In genomic region chr11:60879104-60879503, GRCh38 we compare ENCODE assay signal across 27 cellular contexts. TPM values are rescaled to one million over a fixed set of nuclear protein-coding genes. Genes with fewer than 3 reads are reported as not detected.
DNase-seq lines count a peak whose midpoint lies in the region; ATAC-seq and TF ChIP-seq lines count a peak whose summit lies in the region.
"Had no signal": no experiment of that assay in that cellular context is flagged by ENCODE, and none has a peak within 500 bp of the region (broad histone marks: within the 10 kb centered on the region; RNA-seq: fewer than 3 reads in every experiment).

No MANE protein-coding gene starts in this region.

- H3K4me2 ChIP-seq in mesenchymal stem cell (ENCODE audit: low read length, poor library complexity, severe bottlenecking): no peak overlapping the region
- H3K4me2 ChIP-seq: GM23338 had no signal

- WGBS in mesenchymal stem cell: no CpG with 5 or more reads among the region's 1 CpG
- 82% methylated on average over 1 of the region's 1 CpG for WGBS in urinary bladder

- TF ChIP-seq POLR2A in gastrocnemius medialis (IDR thresholded peaks at IDR 0.05): no peak

- no peak overlapping the region for H2BK5ac ChIP-seq in mesenchymal stem cell (ENCODE audit: low read depth, low read length, poor library complexity, severe bottlenecking)

- peaks cover 7% of the 10 kb centered on the region for H3K36me3 Mint-ChIP-seq in osteocyte (ENCODE audit: unreplicated experiment)

- no peaks in the 10 kb centered on the region for H3K4me1 Mint-ChIP-seq in osteocyte (ENCODE audit: unreplicated experiment)
- H3K4me1 Mint-ChIP-seq: GM23338 had no signal

- no peaks in the 10 kb centered on the region for H3K79me1 ChIP-seq in mesenchymal stem cell (replicated peaks; ENCODE audit: low read length, poor library complexity, severe bottlenecking)

- H2AFZ ChIP-seq in mesenchymal stem cell (ENCODE audit: low read depth, low read length): no peak overlapping the region
- H2AFZ ChIP-seq: GM23338 had no signal

- peaks cover 8 to 15% of the 10 kb centered on the region in 2 experiments for H3K36me3 ChIP-seq in mesenchymal stem cell (ENCODE audit: control insufficient read depth in 1 of 2, insufficient read depth in 2 of 2, low read depth in 1 of 2, low read length in 2 of 2)
- no peaks in the 10 kb centered on the region for H3K36me3 ChIP-seq in gastrocnemius medialis
- H3K36me3 ChIP-seq in urinary bladder (ENCODE audit: insufficient read depth): no peaks in the 10 kb centered on the region
- H3K36me3 ChIP-seq: SJCRH30 had no signal

- H3K27ac ChIP-seq in cingulate gyrus (ENCODE audit: low read depth, low read length) (peak overlapping the region; percentile 13), mesenchymal stem cell (ENCODE audit: low read length, poor library complexity, severe bottlenecking) (no peak overlapping the region), gastrocnemius medialis (peak overlapping the region; percentile 56 to 78 (median 70)), urinary bladder (ENCODE audit: low read depth) (peak overlapping the region; percentile 51)
- H3K27ac ChIP-seq: SJCRH30 had no signal

- H3K23ac ChIP-seq in mesenchymal stem cell (ENCODE audit: low read length in 2 of 2): no peak overlapping the region

- H2BK12ac ChIP-seq in mesenchymal stem cell (ENCODE audit: low read length in 2 of 2): no peak overlapping the region

- no peak overlapping the region for H2AK5ac ChIP-seq in mesenchymal stem cell (ENCODE audit: low read length, severe bottlenecking)

- H3K4me3 ChIP-seq in mesenchymal stem cell (ENCODE audit: insufficient read depth in 1 of 2, low read depth in 1 of 2, low read length in 2 of 2) (no peak overlapping the region), gastrocnemius medialis (no peak overlapping the region), urinary bladder (ENCODE audit: low read depth, low read length) (no peak overlapping the region)
- H3K4me3 ChIP-seq: GM12878, GM23338, SJCRH30 had no signal

- H3K4me3 Mint-ChIP-seq in osteocyte (ENCODE audit: unreplicated experiment): no peak overlapping the region
- H3K4me3 Mint-ChIP-seq: CD4-positive, alpha-beta memory T cell; GM23338 had no signal

- no peak overlapping the region for H3K18ac ChIP-seq in mesenchymal stem cell (ENCODE audit: low read depth in 1 of 2, low read length in 2 of 2)

- peak overlapping the region; percentile 21 for H3K9ac ChIP-seq in mesenchymal stem cell (ENCODE audit: low read length)

- H3K4ac ChIP-seq in mesenchymal stem cell (ENCODE audit: low read depth in 1 of 2, low read length in 2 of 2): no peak overlapping the region

- intact Hi-C loops in gastrocnemius medialis (cut with DNase I; ENCODE audit: low total_unique reads): loop anchor here (2.0 kb wide), 1 partner anchor 36 kb away; the partner anchor contains the start of gene CCDC86

- TF ChIP-seq CTCF in gastrocnemius medialis (IDR thresholded peaks at IDR 0.05 in 4 of 5, conservative IDR thresholded peaks at IDR 0.05 in 1 of 5) (no peak), osteocyte (IDR thresholded peaks at IDR 0.05) (no peak)

- H3K27me3 ChIP-seq in mesenchymal stem cell (ENCODE audit: control insufficient read depth in 1 of 2, insufficient read depth in 1 of 2, low read length in 2 of 2) (no peaks in the 10 kb centered on the region), gastrocnemius medialis (no peaks in the 10 kb centered on the region)
- H3K27me3 ChIP-seq: SJCRH30 had no signal

- ATAC-seq in gastrocnemius medialis: peak; percentile 54 to 69
- ATAC-seq: GM12878, GM23338 had no signal

- H3K9me3 ChIP-seq in mesenchymal stem cell (ENCODE audit: control insufficient read depth, low read length) (no peaks in the 10 kb centered on the region), gastrocnemius medialis (no peaks in the 10 kb centered on the region)
- H3K9me3 ChIP-seq: SJCRH30 had no signal

- no peak overlapping the region for H3K27ac Mint-ChIP-seq in osteocyte (ENCODE audit: unreplicated experiment)
- H3K27ac Mint-ChIP-seq: CD4-positive, alpha-beta memory T cell; GM23338 had no signal

- H3K9me3 Mint-ChIP-seq in osteocyte (ENCODE audit: unreplicated experiment): no peaks in the 10 kb centered on the region
- H3K9me3 Mint-ChIP-seq: CD4-positive, alpha-beta memory T cell; GM23338 had no signal

- in situ Hi-C loops in gastrocnemius medialis (cut with MboI; ENCODE audit: low sequenced_read_pairs in 4 of 4): no loop called here

- H3K4me1 ChIP-seq in mesenchymal stem cell (ENCODE audit: control insufficient read depth, insufficient read depth, low read depth, low read length) (peaks cover 2% of the 10 kb centered on the region), gastrocnemius medialis (peaks cover 40 to 48% of the 10 kb centered on the region in 2 donors), urinary bladder (ENCODE audit: insufficient read depth) (no peaks in the 10 kb centered on the region)
- H3K4me1 ChIP-seq: SJCRH30 had no signal

- H4K8ac ChIP-seq in mesenchymal stem cell (ENCODE audit: low read length): no peak overlapping the region

- H2BK15ac ChIP-seq in mesenchymal stem cell (ENCODE audit: low read depth, poor library complexity, severe bottlenecking): no peak overlapping the region

- H2BK120ac ChIP-seq in mesenchymal stem cell (ENCODE audit: low read depth, low read length): no peak overlapping the region

- DNase-seq in mesenchymal stem cell: no peak
- DNase-seq in gastrocnemius medialis: no peak
- no peak for DNase-seq in effector CD4-positive, alpha-beta T cell
- DNase-seq in UCSD-AML1 (lab: John Stamatoyannopoulos, UW; ENCODE audit: unreplicated experiment): no peak
- DNase-seq in osteocyte (ENCODE audit: extremely low spot score, unreplicated experiment): no peak
- DNase-seq: C1 segment of cervical spinal cord; CD4-positive, alpha-beta memory T cell; COR-L47; DMS53; HCEC 1CT; KBM-7; MV-4-11; NCI-H1105; NCI-H146; NCI-H1930; NCI-H446; NCI-H524 treated with DMSO at 0.1 percent for 48 hours; NCI-H774; SJCRH30 had no signal

- no peak overlapping the region for H4K91ac ChIP-seq in mesenchymal stem cell (ENCODE audit: low read length)

- no peak overlapping the region for H3K14ac ChIP-seq in mesenchymal stem cell (ENCODE audit: low read length in 2 of 2)

- no peaks in the 10 kb centered on the region for H3K27me3 Mint-ChIP-seq in osteocyte (ENCODE audit: unreplicated experiment)
- H3K27me3 Mint-ChIP-seq: CD4-positive, alpha-beta memory T cell had no signal

RNA-seq across cellular contexts. Expression of gene ZP1, which starts 11.8 kb away (rescaled TPM):
- 0.44 TPM for polyA plus RNA-seq in mesenchymal stem cell (2013, experiment 1 of 2)
- 0.42 TPM for polyA plus RNA-seq in mesenchymal stem cell (2013, experiment 2 of 2)
- total RNA-seq in gastrocnemius medialis (not detected), urinary bladder (not detected), osteocyte (not detected in 2 replicates)
- 0.35 TPM for polyA plus RNA-seq in urinary bladder
- total RNA-seq: A673, Daoy, GM12878, GM23338, MCF 10A, SJCRH30 had no signal
- polyA plus RNA-seq: GM12878, GM23338 had no signal

RNA-seq across cellular contexts. Expression of gene PTGDR2, which starts 23.4 kb away (rescaled TPM):
- 0.36 TPM for polyA plus RNA-seq in mesenchymal stem cell (2013, experiment 1 of 2)
- polyA plus RNA-seq in mesenchymal stem cell (2013, experiment 2 of 2): 0.37 TPM
- total RNA-seq in gastrocnemius medialis (1 to 10 TPM in 2 of 4 donors, under 1 TPM in 2; 0.40 to 4.3 (median 1.3) TPM), urinary bladder (0.37 TPM), osteocyte (0.68 and 0.91 TPM in 2 replicates)
- polyA plus RNA-seq in urinary bladder: 0.98 TPM
- total RNA-seq: LHCN-M2, MCF 10A, SJCRH30 had no signal

RNA-seq across cellular contexts. Expression of gene PRPF19, which starts 27.3 kb away (rescaled TPM):
- 46.6 TPM for polyA plus RNA-seq in mesenchymal stem cell (2013, experiment 1 of 2)
- 47.0 TPM for polyA plus RNA-seq in mesenchymal stem cell (2013, experiment 2 of 2)
- total RNA-seq in gastrocnemius medialis (10 to 100 TPM; 55.5 to 75.6 (median 71.9) TPM), urinary bladder (31.2 TPM), osteocyte (78.0 and 78.2 TPM in 2 replicates)
- 83.0 TPM for polyA plus RNA-seq in urinary bladder

RNA-seq across cellular contexts. Expression of gene TMEM109, which starts 34.9 kb away (rescaled TPM):
- 107 TPM for polyA plus RNA-seq in mesenchymal stem cell (2013, experiment 1 of 2)
- polyA plus RNA-seq in mesenchymal stem cell (2013, experiment 2 of 2): 104 TPM
- total RNA-seq in gastrocnemius medialis (100 to 1,000 TPM in 2 of 4 donors, 10 to 100 TPM in 2; 56.5 to 105 (median 82.6) TPM), urinary bladder (32.9 TPM), osteocyte (144 and 152 TPM in 2 replicates)
- polyA plus RNA-seq in urinary bladder: 183 TPM

RNA-seq across cellular contexts. Expression of gene CCDC86, which starts 37.2 kb away (rescaled TPM):
- polyA plus RNA-seq in mesenchymal stem cell (2013, experiment 1 of 2): 28.2 TPM
- polyA plus RNA-seq in mesenchymal stem cell (2013, experiment 2 of 2): 28.3 TPM
- 10 to 100 TPM; 23.8 to 36.2 (median 33.2) TPM for total RNA-seq in gastrocnemius medialis
- 4.5 TPM for total RNA-seq in urinary bladder
- polyA plus RNA-seq in urinary bladder: 23.4 TPM
- total RNA-seq in osteocyte: 25.9 and 27.4 TPM in 2 replicates
